11 cellular contexts compared by ENCODE assay signal in genomic region chr4:36651253-36651652, GRCh38.
DNase-seq lines count a peak whose midpoint lies in the region; ATAC-seq and TF ChIP-seq lines count a peak whose summit lies in the region.
"Had no signal": no experiment of that assay in that cellular context is flagged by ENCODE, and none has a peak within 500 bp of the region (broad histone marks: within the 10 kb centered on the region; RNA-seq: fewer than 3 reads in every experiment).

No MANE protein-coding gene starts in this region.

- H3K9me3 ChIP-seq in upper lobe of right lung (no peaks in the 10 kb centered on the region), aorta (ENCODE audit: control insufficient read depth, low read length) (no peaks in the 10 kb centered on the region)

- H3K27me3 ChIP-seq in upper lobe of right lung (no peaks in the 10 kb centered on the region), aorta (ENCODE audit: control insufficient read depth in 1 of 2, insufficient read depth in 2 of 2, low read length in 1 of 2) (no peaks in the 10 kb centered on the region)

- H3K27ac ChIP-seq in upper lobe of right lung (no peak overlapping the region), aorta (ENCODE audit: low read depth in 1 of 2, low read length in 2 of 2) (no peak overlapping the region)
- H3K27ac ChIP-seq: C4-2B had no signal

- no peaks in the 10 kb centered on the region for H3K36me3 ChIP-seq in upper lobe of right lung
- H3K36me3 ChIP-seq in aorta (ENCODE audit: control insufficient read depth in 1 of 2, insufficient read depth in 2 of 2, low read length in 1 of 2), result no peaks in the 10 kb centered on the region

- WGBS in aorta, 2 donors, result 75 to 84% methylated on average over 3 of the region's 3 CpGs

- DNase-seq in GM12864 (ENCODE audit: low read depth) (peak; percentile 72), HT1080 (ENCODE audit: low read depth) (peak; percentile 69), SW 1271 (lab: John Stamatoyannopoulos, UW) (no peak), upper lobe of right lung (no peak), aorta (no peak), amygdala (lab: John Stamatoyannopoulos, UW) (no peak)
- DNase-seq: NCI-H1694 had no signal

- TF ChIP-seq CTCF in GM12864 (IDR thresholded peaks at IDR 0.05; ENCODE audit: low read depth, low read length, missing control alignments) (no peak), upper lobe of right lung (IDR thresholded peaks at IDR 0.05) (no peak)

- H3K4me1 ChIP-seq in upper lobe of right lung (no peaks in the 10 kb centered on the region), aorta (ENCODE audit: control insufficient read depth in 1 of 2, insufficient read depth in 2 of 2, low read length in 2 of 2) (no peaks in the 10 kb centered on the region)

- H3K4me3 ChIP-seq in GM12864 (ENCODE audit: low read depth, low read length) (no peak overlapping the region), upper lobe of right lung (no peak overlapping the region), aorta (ENCODE audit: low read length in 2 of 2) (no peak overlapping the region)
- H3K4me3 ChIP-seq: GM23338 had no signal

- peak; percentile 91 for ATAC-seq in GM19324 (IDR thresholded peaks at IDR 0.05; ENCODE audit: low FRiP score, unreplicated experiment)
- ATAC-seq in HG02852 (IDR thresholded peaks at IDR 0.05; ENCODE audit: unreplicated experiment), result peak; percentile 99
- ATAC-seq in upper lobe of right lung, result no peak
- ATAC-seq in aorta (ENCODE audit: low FRiP score), result no peak
- ATAC-seq: GM23338 had no signal

- intact Hi-C loops in upper lobe of right lung (cut with DNase I), result no loop called here
- intact Hi-C loops in aorta (cut with DNase I), result no loop called here

Comparison
In these comparisons a context has a peak if more than half of its experiments do, and no peak if none do; other contexts are left out.
1. DNase-seq: peak in GM12864 (single experiment) and HT1080 (single experiment); none in SW 1271 (0 of 2), upper lobe of right lung (single experiment), aorta (0 of 2) and amygdala (0 of 56).
2. ATAC-seq: peak in GM19324 (single experiment) and HG02852 (single experiment); none in upper lobe of right lung (single experiment) and aorta (single experiment).